ENCODE assay signal across 8 cellular contexts in genomic region chr3:197906023-197906849, GRCh38. TPM values are rescaled to one million over a fixed set of nuclear protein-coding genes. Genes with fewer than 3 reads are reported as not detected.
DNase-seq lines count a peak whose midpoint lies in the region; ATAC-seq and TF ChIP-seq lines count a peak whose summit lies in the region.

No MANE protein-coding gene starts in this region.

- no peak overlapping the region for H3K4me3 Mint-ChIP-seq in natural killer cell
- H3K4me3 Mint-ChIP-seq in stimulated activated naive B cell treated with anti-CD40 and anti-IgM and Interleukin-4, amounts not matched to agents 10 μg/mL and 1 μg/mL and 100 μg/mL, for 72 hours, result peak overlapping the region; percentile 10 to 66

- H3K27ac Mint-ChIP-seq in natural killer cell, result peak overlapping the region in 1 of 2 donors; percentile 13
- peak overlapping the region; percentile 65 for H3K27ac Mint-ChIP-seq in stimulated activated naive B cell treated with anti-CD40 and anti-IgM and Interleukin-4, amounts not matched to agents 10 μg/mL and 1 μg/mL and 100 μg/mL, for 72 hours

- no peak for TF ChIP-seq POLR2A in erythroblast (IDR thresholded peaks at IDR 0.05; ENCODE audit: low read length)

- peaks cover 7% of the 10 kb centered on the region; the same call in 1 of the 2 replicates for H3K4me1 ChIP-seq in HUES6 (ENCODE audit: control insufficient read depth, insufficient read depth, low read length)

- H3K36me3 ChIP-seq in HUES6 (ENCODE audit: control insufficient read depth, insufficient read depth, low read length), result no peaks in the 10 kb centered on the region

- H3K27ac ChIP-seq in HUES6 (ENCODE audit: low read depth, low read length), result no peak overlapping the region

- no peaks in the 10 kb centered on the region for H3K27me3 ChIP-seq in HUES6 (ENCODE audit: control insufficient read depth, insufficient read depth, low read length)

- peaks cover 0 to 6% of the 10 kb centered on the region in 2 donors for H3K4me1 Mint-ChIP-seq in natural killer cell
- H3K4me1 Mint-ChIP-seq in stimulated activated naive B cell treated with anti-CD40 and anti-IgM and Interleukin-4, amounts not matched to agents 10 μg/mL and 1 μg/mL and 100 μg/mL, for 72 hours, result peaks cover 7 to 9% of the 10 kb centered on the region in 2 donors

- DNase-seq in DMS79 (lab: John Stamatoyannopoulos, UW), result peak; percentile 29
- peak; percentile 87 for DNase-seq in OCI-M1 (lab: John Stamatoyannopoulos, UW)
- peak; percentile 81 for DNase-seq in activated T-cell treated with anti-CD3 and anti-CD28 coated beads for 48 hours (ENCODE audit: low read depth)
- peak; percentile 85 to 90 for DNase-seq in erythroblast (lab: John Stamatoyannopoulos, UW)
- DNase-seq in natural killer cell, result peak; percentile 68
- peak; percentile 73 for DNase-seq in stimulated activated naive B cell treated with anti-CD40 and anti-IgM and Interleukin-4, amounts not matched to agents 10 μg/mL and 1 μg/mL and 100 μg/mL, for 72 hours

- H3K4me3 ChIP-seq in HUES6 (ENCODE audit: low read depth, low read length), result 0 out of 2 replicates have a peak overlapping the region, but pooled peaks have one; percentile 6

- ATAC-seq in GM21528 (IDR thresholded peaks at IDR 0.05; ENCODE audit: low FRiP score, unreplicated experiment) (peak; percentile 87), natural killer cell (peak; percentile 88 to 91 (median 89))
- ATAC-seq in stimulated activated naive B cell treated with anti-CD40 and anti-IgM and Interleukin-4, amounts not matched to agents 10 μg/mL and 1 μg/mL and 100 μg/mL, for 72 hours (replicated peaks), result peak; percentile 97

- H3K36me3 Mint-ChIP-seq in natural killer cell, result no peaks in the 10 kb centered on the region
- H3K36me3 Mint-ChIP-seq in stimulated activated naive B cell treated with anti-CD40 and anti-IgM and Interleukin-4, amounts not matched to agents 10 μg/mL and 1 μg/mL and 100 μg/mL, for 72 hours, result peaks cover 0 to 10% of the 10 kb centered on the region in 2 donors

- peak; percentile 95 for TF ChIP-seq CTCF in natural killer cell (IDR thresholded peaks at IDR 0.05)

- peaks cover 0 to 2% of the 10 kb centered on the region in 2 donors for H3K27me3 Mint-ChIP-seq in natural killer cell (ENCODE audit: low read depth in 2 of 2)
- H3K27me3 Mint-ChIP-seq in stimulated activated naive B cell treated with anti-CD40 and anti-IgM and Interleukin-4, amounts not matched to agents 10 μg/mL and 1 μg/mL and 100 μg/mL, for 72 hours, result no peaks in the 10 kb centered on the region

- intact Hi-C loops in natural killer cell (cut with micrococcal nuclease), result loop anchor here (1.0 to 10.0 kb wide), 2 partner anchors 37 to 179 kb away; no protein-coding TSS in a partner anchor

- H3K9me3 ChIP-seq in HUES6 (ENCODE audit: control insufficient read depth, insufficient read depth, low read depth, low read length), result no peaks in the 10 kb centered on the region

- H3K9ac ChIP-seq in HUES6 (ENCODE audit: low read length), result no peak overlapping the region

- H3K9me3 Mint-ChIP-seq in natural killer cell, result no peaks in the 10 kb centered on the region
- H3K9me3 Mint-ChIP-seq in stimulated activated naive B cell treated with anti-CD40 and anti-IgM and Interleukin-4, amounts not matched to agents 10 μg/mL and 1 μg/mL and 100 μg/mL, for 72 hours, result no peaks in the 10 kb centered on the region

RNA-seq across cellular contexts. Expression of gene RPL35A, which starts 43.8 kb away (rescaled TPM):
- total RNA-seq in natural killer cell, result 100 to 1,000 TPM; 693 to 869 (median 848) TPM

RNA-seq across cellular contexts. Expression of gene LMLN, which starts 53.8 kb away (rescaled TPM):
- 1 to 10 TPM; 2.3 to 4.5 (median 4.0) TPM for total RNA-seq in natural killer cell

Comparison
In these comparisons a context has a peak if more than half of its experiments do, and no peak if none do; other contexts are left out.
1. DNase-seq: peak in every context shown above with its lines; median percentile 88 in erythroblast; 87 in OCI-M1; 81 in activated T-cell treated with anti-CD3 and anti-CD28 coated beads for 48 hours; 73 in stimulated activated naive B cell treated with anti-CD40 and anti-IgM and Interleukin-4, amounts not matched to agents 10 μg/mL and 1 μg/mL and 100 μg/mL, for 72 hours; 68 in natural killer cell; 29 in DMS79.